Comparison of ENCODE assay signal across 6 cellular contexts in the genomic region with DNA sequence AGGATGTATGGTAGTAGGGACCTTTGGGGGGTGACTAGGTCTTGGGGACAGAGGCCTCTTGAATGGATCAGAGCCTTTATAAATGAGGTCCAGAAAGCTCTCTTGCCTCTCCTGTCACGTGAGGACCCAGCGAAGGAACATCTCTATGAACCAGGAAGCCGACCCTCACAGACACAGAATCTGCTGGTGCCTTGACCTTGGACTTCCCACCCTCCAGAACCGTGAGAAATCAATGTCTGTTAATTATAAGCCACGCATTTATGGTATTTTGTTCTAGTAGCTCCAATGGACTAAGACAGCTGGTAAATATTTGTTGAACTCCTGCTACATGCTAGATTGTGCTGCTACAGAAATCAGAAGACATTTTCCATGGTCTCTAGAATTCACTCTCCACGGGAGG.
"Had no signal": no experiment of that assay in that cellular context is flagged by ENCODE, and none has a peak within 500 bp of the region (broad histone marks: within the 10 kb centered on the region; RNA-seq: fewer than 3 reads in every experiment).

No MANE protein-coding gene starts in this region.

- H3K4me3 Mint-ChIP-seq: GM23338, H9, HFFc6 had no signal

- DNase-seq: H9, HCEC 1CT, HFFc6, KBM-7 had no signal

- H3K4me1 Mint-ChIP-seq: GM23338, H9 had no signal

- H3K4me3 ChIP-seq: GM23338 had no signal

- H3K36me3 Mint-ChIP-seq: IgD-negative memory B cell had no signal

- H3K27ac Mint-ChIP-seq: GM23338, H9, HFFc6, IgD-negative memory B cell had no signal

- ATAC-seq: GM23338 had no signal
